Comparison of ENCODE assay signal across 8 cellular contexts in the genomic region with DNA sequence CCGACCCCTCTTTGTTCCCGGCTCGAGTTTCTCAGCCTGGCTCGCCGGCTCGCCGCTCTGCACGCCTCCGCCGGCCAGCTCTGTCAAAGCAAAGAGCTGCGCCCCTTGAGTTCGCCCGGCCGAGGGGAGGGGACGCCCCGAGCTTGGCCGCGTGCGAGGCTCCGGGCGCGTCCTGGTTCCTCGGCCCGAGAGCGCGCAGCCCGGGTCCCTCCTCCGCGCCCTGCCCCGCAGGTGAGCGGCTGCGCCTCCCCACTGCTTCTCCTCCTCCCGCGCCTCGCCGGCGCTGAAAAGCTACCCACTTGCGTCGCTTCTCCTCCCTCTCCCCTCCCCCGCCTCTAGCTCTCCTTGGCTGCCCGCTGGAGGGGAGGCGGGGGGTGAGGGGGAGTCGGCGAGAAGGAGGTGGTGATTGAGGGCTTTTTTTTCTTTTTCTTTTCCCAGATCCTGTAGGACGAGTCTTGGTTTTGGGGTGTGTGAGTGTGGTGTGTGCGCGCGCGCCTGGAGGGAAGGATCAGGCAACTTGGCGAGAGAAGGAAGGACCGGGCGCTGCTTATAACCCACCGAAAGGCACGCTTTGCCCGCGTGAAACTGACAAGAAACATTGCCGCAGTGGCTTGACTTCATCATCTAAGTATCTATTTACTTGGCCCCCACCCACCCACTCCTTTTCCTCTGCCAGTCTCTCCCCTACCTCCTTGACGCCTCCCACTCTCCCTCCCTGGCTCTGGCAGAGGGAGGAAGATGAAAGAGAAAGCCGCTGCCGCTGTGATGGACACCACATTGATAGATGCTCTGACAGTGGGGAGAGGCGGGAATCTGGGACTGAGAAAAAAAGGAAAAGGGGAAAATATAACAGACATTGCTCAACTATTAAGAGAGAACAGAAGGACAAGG. TPM values are rescaled to one million over a fixed set of nuclear protein-coding genes. Genes with fewer than 3 reads are reported as not detected.
DNase-seq lines count a peak whose midpoint lies in the region; ATAC-seq, FAIRE-seq and TF ChIP-seq lines count a peak whose summit lies in the region.

A gene (minus strand): TSS at position 261 of the 891 bp plus-strand sequence. CDS start 1,165 bp downstream, outside the sequence.

- no peaks in the 10 kb centered on the region for H3K9me3 ChIP-seq in T-helper 17 cell (ENCODE audit: control insufficient read depth, low read length, poor library complexity, severe bottlenecking)
- H3K9me3 ChIP-seq in K562 (replicated peaks; ENCODE audit: control insufficient read depth, insufficient read depth, low read depth, low read length) = no peaks in the 10 kb centered on the region

- in situ Hi-C loops in ACHN (cut with HindIII; ENCODE audit: low pct_ligation_motif_present, low pct_unique_long_range_greater_than_20kb, low sequenced_read_pairs) = no loop called here
- in situ Hi-C loops in K562 (cut with MboI) = loop anchor here (5.0 kb wide), 1 partner anchor 92 kb away; no protein-coding TSS in a partner anchor

- no peaks in the 10 kb centered on the region for H3K9me1 ChIP-seq in K562 (ENCODE audit: control insufficient read depth, insufficient read depth, low read length)

- peaks cover 10 to 49% of the 10 kb centered on the region in 2 experiments; a peak in 4 of 5 replicates for H3K4me1 ChIP-seq in K562 (replicated peaks in 1 of 2; ENCODE audit: control insufficient read depth in 2 of 2, insufficient read depth in 2 of 2, low read length in 2 of 2)

- POLR2A ChIA-PET in K562 (lab: Yijun Ruan, JAX) = interaction anchor here (0.6 to 2.0 kb wide), 4 partner anchors 8 to 102 kb away, joined by 3 to 4 read pairs (median 3); no protein-coding TSS in a partner anchor
- POLR2A ChIA-PET in RWPE1 (lab: Yijun Ruan, JAX; ENCODE audit: low non-redundant PET) = no interaction called here

- peak; percentile 62 for TF ChIP-seq POLR2A in K562 (conservative IDR thresholded peaks at IDR 0.05)

- H3K4me2 ChIP-seq in K562 (ENCODE audit: insufficient read depth, low read length) = peak within 1 kb of the TSS; percentile 89

- peak within 1 kb of the TSS; percentile 97 for H3K27ac Mint-ChIP-seq in T-helper 17 cell

- H3K4me3 ChIP-seq in K562 = peak within 1 kb of the TSS; percentile 83

- no peak for TF ChIP-seq RAD21 in K562 (CRISPR knock-in tag; conservative IDR thresholded peaks at IDR 0.05 in 1 of 2, IDR thresholded peaks at IDR 0.05 in 1 of 2)

- H3K4me3 Mint-ChIP-seq in T-helper 17 cell = peak within 1 kb of the TSS; percentile 98

- peaks cover 29% of the 10 kb centered on the region for H3K27me3 Mint-ChIP-seq in T-helper 17 cell

- peaks cover 34% of the 10 kb centered on the region for H3K79me2 ChIP-seq in K562 (ENCODE audit: control insufficient read depth, insufficient read depth, low read length)

- WGBS in K562 (ENCODE audit: insufficient coverage, low coverage, missing lambda C conversion rate) = 3% methylated on average over 33 of the region's 61 CpGs

- CTCF ChIA-PET in K562 (lab: Yijun Ruan, JAX; ENCODE audit: low intra/inter-chr PET ratio) = interaction anchor here (0.6 kb wide), 1 partner anchor 478 kb away, joined by 4 read pairs; no protein-coding TSS in a partner anchor
- CTCF ChIA-PET in RWPE1 (lab: Yijun Ruan, JAX) = interaction anchor here (0.5 kb wide), 1 partner anchor 173 kb away, joined by 4 read pairs; no protein-coding TSS in a partner anchor

- no peak for TF ChIP-seq EP300 in K562 (IDR thresholded peaks at IDR 0.05; ENCODE audit: low read length)

- H3K36me3 Mint-ChIP-seq in T-helper 17 cell (ENCODE audit: low read depth) = peaks cover 5% of the 10 kb centered on the region

- intact Hi-C loops in K562 (cut with micrococcal nuclease) = loop anchor here (5.0 kb wide), 1 partner anchor 193 kb away; no protein-coding TSS in a partner anchor

- DNase-seq in ACHN = peak; percentile 29
- peak; percentile 70 for DNase-seq in HT1080 (ENCODE audit: low read depth)
- peak; percentile 37 to 54 (median 47) for DNase-seq in T-helper 17 cell
- peak; percentile 73 to 83 (median 74) for DNase-seq in K562 (ENCODE audit: extremely low read depth in 1 of 4, low spot score in 3 of 4)
- DNase-seq in islet precursor cell = peak; percentile 91
- peak; percentile 79 for DNase-seq in stimulated activated CD4-positive, alpha-beta T cell treated with anti-CD3 and anti-CD28 coated beads, Interleukin-1b, Interleukin-23, amount 100 ng/mL, for 48 hours
- DNase-seq in RWPE1 (ENCODE audit: low spot score) = no peak

- TF ChIP-seq CTCF in K562 (IDR thresholded peaks at IDR 0.05 in 2 of 3, conservative IDR thresholded peaks at IDR 0.05 in 1 of 3; ENCODE audit: insufficient read depth in 2 of 3, low read depth in 1 of 3, low read length in 3 of 3) (peak in 1 of 3 experiments; percentile 24; a peak in 2 of 6 replicates), RWPE1 (conservative IDR thresholded peaks at IDR 0.05; ENCODE audit: low read depth) (no peak)

- H3K36me3 ChIP-seq in K562 (ENCODE audit: control insufficient read depth, insufficient read depth, low read length) = peaks cover 11% of the 10 kb centered on the region; the same call in 2 of the 3 replicates

- peak within 1 kb of the TSS; percentile 81 for H2AFZ ChIP-seq in K562 (ENCODE audit: low read depth, low read length)

- ATAC-seq in GM19324 (IDR thresholded peaks at IDR 0.05; ENCODE audit: low FRiP score, unreplicated experiment) = peak; percentile 37
- peak; percentile 47 for ATAC-seq in T-helper 17 cell
- ATAC-seq in K562 = peak; percentile 69

- no peak for FAIRE-seq in K562 (lab: Jason Lieb, UNC)

- H3K4me1 Mint-ChIP-seq in T-helper 17 cell = peaks cover 39% of the 10 kb centered on the region

- BruUV-seq in K562 (replicated peaks; lab: Mats Ljungman, UMichigan) = TSS peak; percentile 6

- H3K27ac ChIP-seq in K562 (ENCODE audit: extremely low read depth, low read depth, low read length) (peak within 1 kb of the TSS; percentile 65), RWPE1 (no peak within 1 kb of the TSS)

- H3K9ac ChIP-seq in K562 (ENCODE audit: insufficient read depth in 1 of 2, low read depth in 2 of 2, low read length in 2 of 2) = peak within 1 kb of the TSS; percentile 82 to 95

- H4K20me1 ChIP-seq in K562 (replicated peaks; ENCODE audit: control insufficient read depth, insufficient read depth, low read length) = no peaks in the 10 kb centered on the region

- H3K27me3 ChIP-seq in K562 (ENCODE audit: control insufficient read depth in 2 of 2, insufficient read depth in 2 of 2, low read length in 2 of 2) = no peaks in the 10 kb centered on the region

TF ChIP-seq in K562, 482 proteins besides CTCF, POLR2A, EP300 and RAD21 (continues in another document):
- TF ChIP-seq, protein P1, sequence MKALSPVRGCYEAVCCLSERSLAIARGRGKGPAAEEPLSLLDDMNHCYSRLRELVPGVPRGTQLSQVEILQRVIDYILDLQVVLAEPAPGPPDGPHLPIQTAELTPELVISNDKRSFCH (CRISPR knock-in tag; IDR thresholded peaks at IDR 0.05) = no peak
- TF ChIP-seq, protein P1 (tag; IDR thresholded peaks at IDR 0.05) = peak; percentile 16; the same call in 1 of the 2 replicates
- TF ChIP-seq HDAC1 (IDR thresholded peaks at IDR 0.05) (peak in 1 of 2 experiments; percentile 59; a peak in 1 of 4 replicates), HNRNPLL (IDR thresholded peaks at IDR 0.05; ENCODE audit: low read depth, low read length, poor library complexity, severe bottlenecking) (peak; percentile 64), ETV6 (IDR thresholded peaks at IDR 0.05; ENCODE audit: borderline replicate concordance in 1 of 2, low read depth in 2 of 2, low read length in 1 of 2) (no peak), ETV6 (CRISPR knock-in tag; IDR thresholded peaks at IDR 0.05; ENCODE audit: borderline replicate concordance) (no peak), U2AF2 (optimal IDR thresholded peaks at IDR 0.05; ENCODE audit: low read depth, low read length) (no peak), NRF1 (conservative IDR thresholded peaks at IDR 0.05 in 1 of 2, IDR thresholded peaks at IDR 0.05 in 1 of 2) (peak; percentile 72 to 75), KLF1 (tag; IDR thresholded peaks at IDR 0.05) (no peak), HDAC2 (IDR thresholded peaks at IDR 0.05) (peak; percentile 22; the same call in 1 of the 2 replicates), SOX6 (IDR thresholded peaks at IDR 0.05) (no peak)
- TF ChIP-seq, protein P2, sequence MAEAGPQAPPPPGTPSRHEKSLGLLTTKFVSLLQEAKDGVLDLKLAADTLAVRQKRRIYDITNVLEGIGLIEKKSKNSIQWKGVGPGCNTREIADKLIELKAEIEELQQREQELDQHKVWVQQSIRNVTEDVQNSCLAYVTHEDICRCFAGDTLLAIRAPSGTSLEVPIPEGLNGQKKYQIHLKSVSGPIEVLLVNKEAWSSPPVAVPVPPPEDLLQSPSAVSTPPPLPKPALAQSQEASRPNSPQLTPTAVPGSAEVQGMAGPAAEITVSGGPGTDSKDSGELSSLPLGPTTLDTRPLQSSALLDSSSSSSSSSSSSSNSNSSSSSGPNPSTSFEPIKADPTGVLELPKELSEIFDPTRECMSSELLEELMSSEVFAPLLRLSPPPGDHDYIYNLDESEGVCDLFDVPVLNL (CRISPR knock-in tag; IDR thresholded peaks at IDR 0.05; ENCODE audit: low read depth) = no peak

RNA-seq across cellular contexts. Expression of the gene that starts here (rescaled TPM):
- 24.9 and 27.7 TPM in 2 replicates for total RNA-seq in HT1080 (2014; rRNA removed; shearing (Covaris generic))
- polyA plus RNA-seq in HT1080 (2015; cell fraction: cytosol; rRNA removed) = 18.0 and 25.5 TPM in 2 replicates
- 17.5 and 20.1 TPM in 2 replicates for polyA plus RNA-seq in HT1080 (2015; cell fraction: nucleus; rRNA removed)
- total RNA-seq in T-helper 17 cell (100 to 1,000 TPM; 236 to 319 TPM), K562 (2014; rRNA removed) (22.3 and 23.5 TPM in 2 replicates), K562 (2014; rRNA removed; fragmentation: Illumina TruSeq; extraction: Trizol) (34.5 and 36.9 TPM in 2 replicates), K562 (2015; rRNA removed; fragmentation: Illumina TruSeq; extraction: Trizol) (26.5 and 27.5 TPM in 2 replicates), K562 (2021) (32.5 and 35.4 TPM in 2 replicates)
- total RNA-seq in K562 (2011; cell fraction: chromatin; rRNA removed; ENCODE audit: low replicate concordance) = 78.7 and 97.3 TPM in 2 replicates
- 31.2 and 41.5 TPM in 2 replicates for total RNA-seq in K562 (2011; cell fraction: nucleolus; rRNA removed)
- total RNA-seq in K562 (2011; cell fraction: nucleoplasm; rRNA removed) = 48.7 and 60.6 TPM in 2 replicates
- polyA plus RNA-seq in K562 (2011; rRNA removed) (54.8 and 67.8 TPM in 2 replicates), K562 (2014; fragmentation: Illumina TruSeq; extraction: Trizol) (60.7 and 81.1 TPM in 2 replicates), K562 (2014; fragmentation: Nextera tagmentation; extraction: Ambion mirVana) (10 to 100 TPM; 15.1 to 17.2 TPM), K562 (2014; rRNA removed) (29.7 and 30.3 TPM in 2 replicates)
- 68.7 and 85.9 TPM in 2 replicates for polyA plus RNA-seq in K562 (2011; cell fraction: cytosol; rRNA removed)
- 76.2 and 88.8 TPM in 2 replicates for polyA plus RNA-seq in K562 (2011; cell fraction: nucleus; rRNA removed)
- 26.1 and 29.4 TPM in 2 replicates for polyA plus RNA-seq in K562 (2012)
- polyA minus RNA-seq in K562 (2011; rRNA and poly(A)+ RNA removed) = 63.7 and 64.4 TPM in 2 replicates
- polyA minus RNA-seq in K562 (2011; cell fraction: cytosol; rRNA and poly(A)+ RNA removed) = 29.8 and 46.0 TPM in 2 replicates
- polyA minus RNA-seq in K562 (2011; cell fraction: nucleus; rRNA and poly(A)+ RNA removed) = 42.4 and 53.4 TPM in 2 replicates
